ENCODE assay signal across 1 cellular context in the genomic region with DNA sequence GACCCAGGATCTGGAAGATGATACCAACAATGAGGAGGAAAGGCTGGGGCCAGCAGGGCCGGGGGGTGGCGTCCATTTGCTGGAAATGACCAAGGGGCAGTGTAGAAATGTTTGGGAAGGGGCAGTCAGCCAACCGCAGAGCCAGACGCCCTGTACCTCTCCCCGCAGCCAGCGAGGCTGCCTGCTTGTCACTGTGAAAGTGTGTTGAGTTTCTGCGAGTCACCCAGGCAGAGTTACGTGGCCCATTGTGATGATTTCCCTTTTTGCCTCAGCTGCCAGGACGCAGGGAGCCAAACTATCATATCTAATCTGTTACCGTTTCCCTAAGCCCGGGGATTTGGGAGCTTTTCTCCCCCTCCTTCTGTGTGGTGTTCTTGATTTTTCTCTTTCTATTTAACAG.
TF ChIP-seq lines count a peak whose summit lies in the region.

No MANE protein-coding gene starts in this region.

TF ChIP-seq in GM23338, 12 proteins besides CTCF, POLR2A, EP300 and RAD21 (continued from another document):
- TF ChIP-seq, protein P1, sequence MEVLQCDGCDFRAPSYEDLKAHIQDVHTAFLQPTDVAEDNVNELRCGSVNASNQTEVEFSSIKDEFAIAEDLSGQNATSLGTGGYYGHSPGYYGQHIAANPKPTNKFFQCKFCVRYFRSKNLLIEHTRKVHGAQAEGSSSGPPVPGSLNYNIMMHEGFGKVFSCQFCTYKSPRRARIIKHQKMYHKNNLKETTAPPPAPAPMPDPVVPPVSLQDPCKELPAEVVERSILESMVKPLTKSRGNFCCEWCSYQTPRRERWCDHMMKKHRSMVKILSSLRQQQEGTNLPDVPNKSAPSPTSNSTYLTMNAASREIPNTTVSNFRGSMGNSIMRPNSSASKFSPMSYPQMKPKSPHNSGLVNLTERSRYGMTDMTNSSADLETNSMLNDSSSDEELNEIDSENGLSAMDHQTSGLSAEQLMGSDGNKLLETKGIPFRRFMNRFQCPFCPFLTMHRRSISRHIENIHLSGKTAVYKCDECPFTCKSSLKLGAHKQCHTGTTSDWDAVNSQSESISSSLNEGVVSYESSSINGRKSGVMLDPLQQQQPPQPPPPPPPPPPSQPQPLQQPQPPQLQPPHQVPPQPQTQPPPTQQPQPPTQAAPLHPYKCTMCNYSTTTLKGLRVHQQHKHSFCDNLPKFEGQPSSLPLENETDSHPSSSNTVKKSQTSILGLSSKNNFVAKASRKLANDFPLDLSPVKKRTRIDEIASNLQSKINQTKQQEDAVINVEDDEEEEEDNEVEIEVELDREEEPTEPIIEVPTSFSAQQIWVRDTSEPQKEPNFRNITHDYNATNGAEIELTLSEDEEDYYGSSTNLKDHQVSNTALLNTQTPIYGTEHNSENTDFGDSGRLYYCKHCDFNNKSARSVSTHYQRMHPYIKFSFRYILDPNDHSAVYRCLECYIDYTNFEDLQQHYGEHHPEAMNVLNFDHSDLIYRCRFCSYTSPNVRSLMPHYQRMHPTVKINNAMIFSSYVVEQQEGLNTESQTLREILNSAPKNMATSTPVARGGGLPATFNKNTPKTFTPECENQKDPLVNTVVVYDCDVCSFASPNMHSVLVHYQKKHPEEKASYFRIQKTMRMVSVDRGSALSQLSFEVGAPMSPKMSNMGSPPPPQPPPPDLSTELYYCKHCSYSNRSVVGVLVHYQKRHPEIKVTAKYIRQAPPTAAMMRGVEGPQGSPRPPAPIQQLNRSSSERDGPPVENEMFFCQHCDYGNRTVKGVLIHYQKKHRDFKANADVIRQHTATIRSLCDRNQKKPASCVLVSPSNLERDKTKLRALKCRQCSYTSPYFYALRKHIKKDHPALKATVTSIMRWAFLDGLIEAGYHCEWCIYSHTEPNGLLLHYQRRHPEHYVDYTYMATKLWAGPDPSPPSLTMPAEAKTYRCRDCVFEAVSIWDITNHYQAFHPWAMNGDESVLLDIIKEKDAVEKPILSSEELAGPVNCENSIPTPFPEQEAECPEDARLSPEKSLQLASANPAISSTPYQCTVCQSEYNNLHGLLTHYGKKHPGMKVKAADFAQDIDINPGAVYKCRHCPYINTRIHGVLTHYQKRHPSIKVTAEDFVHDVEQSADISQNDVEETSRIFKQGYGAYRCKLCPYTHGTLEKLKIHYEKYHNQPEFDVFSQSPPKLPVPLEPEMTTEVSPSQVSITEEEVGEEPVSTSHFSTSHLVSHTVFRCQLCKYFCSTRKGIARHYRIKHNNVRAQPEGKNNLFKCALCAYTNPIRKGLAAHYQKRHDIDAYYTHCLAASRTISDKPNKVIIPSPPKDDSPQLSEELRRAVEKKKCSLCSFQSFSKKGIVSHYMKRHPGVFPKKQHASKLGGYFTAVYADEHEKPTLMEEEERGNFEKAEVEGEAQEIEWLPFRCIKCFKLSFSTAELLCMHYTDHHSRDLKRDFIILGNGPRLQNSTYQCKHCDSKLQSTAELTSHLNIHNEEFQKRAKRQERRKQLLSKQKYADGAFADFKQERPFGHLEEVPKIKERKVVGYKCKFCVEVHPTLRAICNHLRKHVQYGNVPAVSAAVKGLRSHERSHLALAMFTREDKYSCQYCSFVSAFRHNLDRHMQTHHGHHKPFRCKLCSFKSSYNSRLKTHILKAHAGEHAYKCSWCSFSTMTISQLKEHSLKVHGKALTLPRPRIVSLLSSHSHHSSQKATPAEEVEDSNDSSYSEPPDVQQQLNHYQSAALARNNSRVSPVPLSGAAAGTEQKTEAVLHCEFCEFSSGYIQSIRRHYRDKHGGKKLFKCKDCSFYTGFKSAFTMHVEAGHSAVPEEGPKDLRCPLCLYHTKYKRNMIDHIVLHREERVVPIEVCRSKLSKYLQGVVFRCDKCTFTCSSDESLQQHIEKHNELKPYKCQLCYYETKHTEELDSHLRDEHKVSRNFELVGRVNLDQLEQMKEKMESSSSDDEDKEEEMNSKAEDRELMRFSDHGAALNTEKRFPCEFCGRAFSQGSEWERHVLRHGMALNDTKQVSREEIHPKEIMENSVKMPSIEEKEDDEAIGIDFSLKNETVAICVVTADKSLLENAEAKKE (CRISPR knock-in tag; IDR thresholded peaks at IDR 0.05): no peak
- TF ChIP-seq, protein P2, sequence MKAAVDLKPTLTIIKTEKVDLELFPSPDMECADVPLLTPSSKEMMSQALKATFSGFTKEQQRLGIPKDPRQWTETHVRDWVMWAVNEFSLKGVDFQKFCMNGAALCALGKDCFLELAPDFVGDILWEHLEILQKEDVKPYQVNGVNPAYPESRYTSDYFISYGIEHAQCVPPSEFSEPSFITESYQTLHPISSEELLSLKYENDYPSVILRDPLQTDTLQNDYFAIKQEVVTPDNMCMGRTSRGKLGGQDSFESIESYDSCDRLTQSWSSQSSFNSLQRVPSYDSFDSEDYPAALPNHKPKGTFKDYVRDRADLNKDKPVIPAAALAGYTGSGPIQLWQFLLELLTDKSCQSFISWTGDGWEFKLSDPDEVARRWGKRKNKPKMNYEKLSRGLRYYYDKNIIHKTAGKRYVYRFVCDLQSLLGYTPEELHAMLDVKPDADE (IDR thresholded peaks at IDR 0.05): no peak
